In the genomic region with DNA sequence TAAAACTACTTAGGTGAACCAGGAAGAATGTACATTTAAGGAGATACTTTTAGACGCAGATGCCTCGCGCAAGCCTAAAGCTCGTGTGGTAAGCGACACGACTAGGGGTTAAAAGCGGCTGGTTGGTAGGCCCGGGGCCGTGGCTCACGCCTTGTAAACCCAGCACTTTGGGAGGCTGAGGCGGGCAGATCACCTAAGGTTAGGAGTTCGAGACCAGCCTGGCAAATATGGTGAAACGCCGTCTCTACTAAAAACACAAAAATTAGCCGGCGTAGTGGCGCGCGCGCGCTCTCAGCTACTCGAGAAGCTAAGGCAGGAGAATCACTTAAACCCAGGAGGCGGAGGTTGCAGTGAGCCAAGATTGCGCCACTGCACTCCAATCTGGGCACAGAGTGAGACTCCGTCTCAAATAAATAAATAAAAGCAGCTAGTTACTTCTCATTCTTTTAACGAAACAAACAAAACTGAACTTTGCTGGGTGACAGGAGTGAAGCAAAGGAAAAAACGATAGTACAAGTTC, we compare ENCODE assay signal across 8 cellular contexts. TPM values are rescaled to one million over a fixed set of nuclear protein-coding genes. Genes with fewer than 3 reads are reported as not detected.
A peak's percentile ranks its signal among the peaks of the same experiment; 100 is the strongest.
DNase-seq lines count a peak whose midpoint lies in the region; ATAC-seq and TF ChIP-seq lines count a peak whose summit lies in the region.

No MANE protein-coding gene starts in this region.

- TF ChIP-seq CTCF in HEK293 (tag by site-specific recombination; IDR thresholded peaks at IDR 0.05), result no peak

- H3K27ac Mint-ChIP-seq in T-helper 17 cell, result peak overlapping the region; percentile 100
- peak overlapping the region; percentile 98 for H3K27ac Mint-ChIP-seq in central memory CD8-positive, alpha-beta T cell (ENCODE audit: low read depth)

- H3K4me1 Mint-ChIP-seq in T-helper 17 cell, result peaks cover 47% of the 10 kb centered on the region
- peaks cover 50% of the 10 kb centered on the region for H3K4me1 Mint-ChIP-seq in central memory CD8-positive, alpha-beta T cell

- peaks cover 9 to 32% of the 10 kb centered on the region in 2 experiments for H3K36me3 ChIP-seq in HEK293 (ENCODE audit: control insufficient read depth in 2 of 2, insufficient read depth in 1 of 2, low read length in 2 of 2)

- H3K27ac ChIP-seq in HEK293 (ENCODE audit: extremely low read depth, low read depth, low read length), result peak overlapping the region; percentile 82; the same call in 1 of the 2 replicates

- POLR2A ChIA-PET in HEK293 (lab: Yijun Ruan, JAX), result interaction anchor here (1.0 to 1.1 kb wide), 2 partner anchors 125 to 1155 kb away, joined by 3 to 5 read pairs; no protein-coding TSS in a partner anchor

- peaks cover 15% of the 10 kb centered on the region for H3K36me3 Mint-ChIP-seq in T-helper 17 cell (ENCODE audit: low read depth)
- H3K36me3 Mint-ChIP-seq in central memory CD8-positive, alpha-beta T cell (ENCODE audit: insufficient read depth), result peaks cover 26% of the 10 kb centered on the region

- no peaks in the 10 kb centered on the region for H3K27me3 Mint-ChIP-seq in T-helper 17 cell
- H3K27me3 Mint-ChIP-seq in central memory CD8-positive, alpha-beta T cell, result no peaks in the 10 kb centered on the region

- no peaks in the 10 kb centered on the region for H3K9me3 ChIP-seq in HEK293 (ENCODE audit: control insufficient read depth, insufficient read depth, low read depth, low read length)
- no peaks in the 10 kb centered on the region for H3K9me3 ChIP-seq in T-helper 17 cell (ENCODE audit: control insufficient read depth, low read length, poor library complexity, severe bottlenecking)

- ATAC-seq in T-helper 17 cell, result no peak
- ATAC-seq in central memory CD8-positive, alpha-beta T cell (replicated peaks; ENCODE audit: extremely low read depth, poor library complexity, severe bottlenecking), result peak; percentile 29
- no peak for ATAC-seq in HG02678 (IDR thresholded peaks at IDR 0.05; ENCODE audit: unreplicated experiment)

- peak overlapping the region; percentile 91 for H3K4me3 ChIP-seq in HEK293 (ENCODE audit: low read depth, low read length)

- peaks cover 13% of the 10 kb centered on the region; the same call in 1 of the 2 replicates for H3K4me1 ChIP-seq in HEK293 (ENCODE audit: control insufficient read depth, insufficient read depth, low read length)

- DNase-seq in T-helper 17 cell (peak in 1 of 3 donors; percentile 15), kidney tubule cell (ENCODE audit: low spot score) (peak; percentile 34), AG20443 (ENCODE audit: low spot score) (no peak), NCI-H2107 treated with DMSO at 0.1 percent for 48 hours (lab: John Stamatoyannopoulos, UW; ENCODE audit: unreplicated experiment) (no peak)
- DNase-seq in central memory CD8-positive, alpha-beta T cell (ENCODE audit: low spot score in 2 of 2), result no peak
- DNase-seq in stimulated activated CD4-positive, alpha-beta T cell treated with anti-CD3 and anti-CD28 coated beads, Interleukin-2, amount 100 ng/mL, for 24 hours, result peak; percentile 21 to 39

- H3K4me3 Mint-ChIP-seq in T-helper 17 cell, result peak overlapping the region; percentile 100
- H3K4me3 Mint-ChIP-seq in central memory CD8-positive, alpha-beta T cell, result peak overlapping the region; percentile 97

- H3K9me3 Mint-ChIP-seq in central memory CD8-positive, alpha-beta T cell, result no peaks in the 10 kb centered on the region

- CTCF ChIA-PET in HEK293 (lab: Yijun Ruan, JAX), result interaction anchor here (0.6 to 1.4 kb wide), 2 partner anchors 20 to 22 kb away, joined by 3 read pairs; no protein-coding TSS in a partner anchor

TF ChIP-seq in HEK293, 187 proteins besides CTCF, POLR2A, EP300 and RAD21 (continues in another document):
- TF ChIP-seq ZNF394 (tag by site-specific recombination; IDR thresholded peaks at IDR 0.05; ENCODE audit: borderline replicate concordance) (peak; percentile 90), ZNF660 (tag by site-specific recombination; IDR thresholded peaks at IDR 0.05) (peak; percentile 43), ZNF391 (tag by site-specific recombination; IDR thresholded peaks at IDR 0.05; ENCODE audit: borderline replicate concordance, low read depth) (peak; percentile 40; the same call in 1 of the 2 replicates), KLF1 (tag by site-specific recombination; IDR thresholded peaks at IDR 0.05) (peak; percentile 15; the same call in 1 of the 2 replicates), RBAK (tag by site-specific recombination; IDR thresholded peaks at IDR 0.05) (no peak), ZNF664 (tag by site-specific recombination; IDR thresholded peaks at IDR 0.05) (0 out of 2 replicates have a peak, but pooled peaks have one; percentile 5), OSR2 (tag by site-specific recombination; IDR thresholded peaks at IDR 0.05) (peak; percentile 77)
- TF ChIP-seq, protein P1, sequence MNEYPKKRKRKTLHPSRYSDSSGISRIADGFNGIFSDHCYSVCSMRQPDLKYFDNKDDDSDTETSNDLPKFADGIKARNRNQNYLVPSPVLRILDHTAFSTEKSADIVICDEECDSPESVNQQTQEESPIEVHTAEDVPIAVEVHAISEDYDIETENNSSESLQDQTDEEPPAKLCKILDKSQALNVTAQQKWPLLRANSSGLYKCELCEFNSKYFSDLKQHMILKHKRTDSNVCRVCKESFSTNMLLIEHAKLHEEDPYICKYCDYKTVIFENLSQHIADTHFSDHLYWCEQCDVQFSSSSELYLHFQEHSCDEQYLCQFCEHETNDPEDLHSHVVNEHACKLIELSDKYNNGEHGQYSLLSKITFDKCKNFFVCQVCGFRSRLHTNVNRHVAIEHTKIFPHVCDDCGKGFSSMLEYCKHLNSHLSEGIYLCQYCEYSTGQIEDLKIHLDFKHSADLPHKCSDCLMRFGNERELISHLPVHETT (tag by site-specific recombination; IDR thresholded peaks at IDR 0.05), result peak; percentile 27; the same call in 1 of the 2 replicates
- TF ChIP-seq, protein P2, sequence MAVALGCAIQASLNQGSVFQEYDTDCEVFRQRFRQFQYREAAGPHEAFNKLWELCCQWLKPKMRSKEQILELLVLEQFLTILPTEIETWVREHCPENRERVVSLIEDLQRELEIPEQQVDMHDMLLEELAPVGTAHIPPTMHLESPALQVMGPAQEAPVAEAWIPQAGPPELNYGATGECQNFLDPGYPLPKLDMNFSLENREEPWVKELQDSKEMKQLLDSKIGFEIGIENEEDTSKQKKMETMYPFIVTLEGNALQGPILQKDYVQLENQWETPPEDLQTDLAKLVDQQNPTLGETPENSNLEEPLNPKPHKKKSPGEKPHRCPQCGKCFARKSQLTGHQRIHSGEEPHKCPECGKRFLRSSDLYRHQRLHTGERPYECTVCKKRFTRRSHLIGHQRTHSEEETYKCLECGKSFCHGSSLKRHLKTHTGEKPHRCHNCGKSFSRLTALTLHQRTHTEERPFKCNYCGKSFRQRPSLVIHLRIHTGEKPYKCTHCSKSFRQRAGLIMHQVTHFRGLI (tag by site-specific recombination; IDR thresholded peaks at IDR 0.05), result 0 out of 2 replicates have a peak, but pooled peaks have one; percentile 12
- TF ChIP-seq, protein P3, sequence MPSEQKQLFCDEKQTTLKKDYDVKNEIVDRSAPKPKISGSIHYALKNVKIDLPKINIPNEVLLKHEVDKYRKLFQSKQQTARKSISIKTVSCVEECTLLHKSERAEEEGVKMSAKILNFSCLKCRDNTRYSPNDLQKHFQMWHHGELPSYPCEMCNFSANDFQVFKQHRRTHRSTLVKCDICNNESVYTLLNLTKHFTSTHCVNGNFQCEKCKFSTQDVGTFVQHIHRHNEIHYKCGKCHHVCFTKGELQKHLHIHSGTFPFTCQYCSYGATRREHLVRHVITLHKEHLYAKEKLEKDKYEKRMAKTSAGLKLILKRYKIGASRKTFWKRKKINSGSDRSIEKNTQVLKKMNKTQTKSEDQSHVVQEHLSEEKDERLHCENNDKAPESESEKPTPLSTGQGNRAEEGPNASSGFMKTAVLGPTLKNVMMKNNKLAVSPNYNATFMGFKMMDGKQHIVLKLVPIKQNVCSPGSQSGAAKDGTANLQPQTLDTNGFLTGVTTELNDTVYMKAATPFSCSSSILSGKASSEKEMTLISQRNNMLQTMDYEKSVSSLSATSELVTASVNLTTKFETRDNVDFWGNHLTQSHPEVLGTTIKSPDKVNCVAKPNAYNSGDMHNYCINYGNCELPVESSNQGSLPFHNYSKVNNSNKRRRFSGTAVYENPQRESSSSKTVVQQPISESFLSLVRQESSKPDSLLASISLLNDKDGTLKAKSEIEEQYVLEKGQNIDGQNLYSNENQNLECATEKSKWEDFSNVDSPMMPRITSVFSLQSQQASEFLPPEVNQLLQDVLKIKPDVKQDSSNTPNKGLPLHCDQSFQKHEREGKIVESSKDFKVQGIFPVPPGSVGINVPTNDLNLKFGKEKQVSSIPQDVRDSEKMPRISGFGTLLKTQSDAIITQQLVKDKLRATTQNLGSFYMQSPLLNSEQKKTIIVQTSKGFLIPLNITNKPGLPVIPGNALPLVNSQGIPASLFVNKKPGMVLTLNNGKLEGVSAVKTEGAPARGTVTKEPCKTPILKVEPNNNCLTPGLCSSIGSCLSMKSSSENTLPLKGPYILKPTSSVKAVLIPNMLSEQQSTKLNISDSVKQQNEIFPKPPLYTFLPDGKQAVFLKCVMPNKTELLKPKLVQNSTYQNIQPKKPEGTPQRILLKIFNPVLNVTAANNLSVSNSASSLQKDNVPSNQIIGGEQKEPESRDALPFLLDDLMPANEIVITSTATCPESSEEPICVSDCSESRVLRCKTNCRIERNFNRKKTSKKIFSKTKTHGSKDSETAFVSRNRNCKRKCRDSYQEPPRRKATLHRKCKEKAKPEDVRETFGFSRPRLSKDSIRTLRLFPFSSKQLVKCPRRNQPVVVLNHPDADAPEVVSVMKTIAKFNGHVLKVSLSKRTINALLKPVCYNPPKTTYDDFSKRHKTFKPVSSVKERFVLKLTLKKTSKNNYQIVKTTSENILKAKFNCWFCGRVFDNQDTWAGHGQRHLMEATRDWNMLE (tag by site-specific recombination; conservative IDR thresholded peaks at IDR 0.05; ENCODE audit: low read depth), result no peak
- TF ChIP-seq, protein P4, sequence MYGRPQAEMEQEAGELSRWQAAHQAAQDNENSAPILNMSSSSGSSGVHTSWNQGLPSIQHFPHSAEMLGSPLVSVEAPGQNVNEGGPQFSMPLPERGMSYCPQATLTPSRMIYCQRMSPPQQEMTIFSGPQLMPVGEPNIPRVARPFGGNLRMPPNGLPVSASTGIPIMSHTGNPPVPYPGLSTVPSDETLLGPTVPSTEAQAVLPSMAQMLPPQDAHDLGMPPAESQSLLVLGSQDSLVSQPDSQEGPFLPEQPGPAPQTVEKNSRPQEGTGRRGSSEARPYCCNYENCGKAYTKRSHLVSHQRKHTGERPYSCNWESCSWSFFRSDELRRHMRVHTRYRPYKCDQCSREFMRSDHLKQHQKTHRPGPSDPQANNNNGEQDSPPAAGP (tag by site-specific recombination; IDR thresholded peaks at IDR 0.05), result 0 out of 2 replicates have a peak, but pooled peaks have one; percentile 13
- TF ChIP-seq, protein P5, sequence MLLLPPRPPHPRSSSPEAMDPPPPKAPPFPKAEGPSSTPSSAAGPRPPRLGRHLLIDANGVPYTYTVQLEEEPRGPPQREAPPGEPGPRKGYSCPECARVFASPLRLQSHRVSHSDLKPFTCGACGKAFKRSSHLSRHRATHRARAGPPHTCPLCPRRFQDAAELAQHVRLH (tag by site-specific recombination; IDR thresholded peaks at IDR 0.05), result peak; percentile 74

RNA-seq across cellular contexts. Expression of a gene that starts 0.9 kb away (rescaled TPM):
- 10 to 100 TPM; 27.8 to 33.5 TPM for total RNA-seq in T-helper 17 cell

RNA-seq across cellular contexts. Expression of a gene that starts 1.2 kb away (rescaled TPM):
- total RNA-seq in T-helper 17 cell, result 10 to 100 TPM; 35.9 to 52.8 TPM

Comparison
In these comparisons a context has a peak if more than half of its experiments do, and no peak if none do; other contexts are left out.
1. DNase-seq: peak in kidney tubule cell (single experiment) and stimulated activated CD4-positive, alpha-beta T cell treated with anti-CD3 and anti-CD28 coated beads, Interleukin-2, amount 100 ng/mL, for 24 hours (2 of 2); none in central memory CD8-positive, alpha-beta T cell (0 of 2), AG20443 (single experiment) and NCI-H2107 treated with DMSO at 0.1 percent for 48 hours (single experiment).